ENCODE assay signal across 29 cellular contexts in the genomic region with DNA sequence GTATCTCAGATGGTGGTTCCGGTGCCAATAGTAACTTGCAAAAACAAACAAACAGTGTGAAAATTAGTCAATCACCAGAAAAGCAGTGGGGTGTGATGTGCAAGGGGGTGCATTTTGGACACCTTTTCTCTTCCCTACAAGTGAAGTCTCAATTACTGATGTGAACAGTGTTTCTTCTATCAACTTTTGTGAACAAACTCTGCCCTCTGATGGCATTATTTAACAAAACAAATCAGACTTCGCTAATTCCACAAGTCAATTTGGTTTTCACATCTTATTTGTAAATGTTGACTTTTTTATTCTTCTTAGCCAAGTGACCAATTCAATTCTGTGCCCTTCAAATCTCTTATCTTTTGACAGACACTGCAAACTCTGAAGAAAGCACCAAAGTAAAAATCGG.
DNase-seq lines count a peak whose midpoint lies in the region; ATAC-seq, FAIRE-seq and TF ChIP-seq lines count a peak whose summit lies in the region.
"Had no signal": no experiment of that assay in that cellular context is flagged by ENCODE, and none has a peak within 500 bp of the region (broad histone marks: within the 10 kb centered on the region; RNA-seq: fewer than 3 reads in every experiment).

No MANE protein-coding gene starts in this region.

- CTCF ChIA-PET in HepG2 (lab: Yijun Ruan, JAX; ENCODE audit: low intra/inter-chr PET ratio, low total read pairs) = no interaction called here
- CTCF ChIA-PET in PC-9 (lab: Charles Lee) = no interaction called here

- H3K27me3 ChIP-seq in liver (ENCODE audit: control insufficient read depth in 4 of 4, insufficient read depth in 4 of 4, low read length in 3 of 4) = no peaks in the 10 kb centered on the region
- H3K27me3 ChIP-seq in HepG2 (ENCODE audit: control insufficient read depth in 1 of 2, insufficient read depth in 2 of 2, low read length in 2 of 2) = peaks cover 0 to 2% of the 10 kb centered on the region in 2 experiments; a peak in 1 of 5 replicates
- H3K27me3 ChIP-seq in RWPE2 (ENCODE audit: insufficient read depth, poor library complexity, severe bottlenecking) = no peaks in the 10 kb centered on the region
- no peaks in the 10 kb centered on the region for H3K27me3 ChIP-seq in PC-9 (ENCODE audit: insufficient read depth, low read depth)
- no peaks in the 10 kb centered on the region for H3K27me3 ChIP-seq in body of pancreas
- H3K27me3 ChIP-seq: neural progenitor cell, suprapubic skin had no signal

- TF ChIP-seq POLR2A in HepG2 (IDR thresholded peaks at IDR 0.05; ENCODE audit: insufficient read depth in 1 of 2, low read depth in 2 of 2, low read length in 2 of 2) (no peak), body of pancreas (IDR thresholded peaks at IDR 0.05) (no peak)

- no peak for TF ChIP-seq CTCF in liver (IDR thresholded peaks at IDR 0.05; ENCODE audit: low read depth, low read length, missing input control)
- TF ChIP-seq CTCF in HepG2 (CRISPR knock-in tag; IDR thresholded peaks at IDR 0.05) = no peak
- peak; percentile 6 for TF ChIP-seq CTCF in RWPE2 (IDR thresholded peaks at IDR 0.05; ENCODE audit: poor library complexity, severe bottlenecking)
- TF ChIP-seq CTCF in epithelial cell of esophagus (IDR thresholded peaks at IDR 0.05; ENCODE audit: insufficient read depth, low read depth, low read length, missing control alignments) = no peak
- TF ChIP-seq CTCF in PC-9 (conservative IDR thresholded peaks at IDR 0.05) = no peak
- no peak for TF ChIP-seq CTCF in body of pancreas (IDR thresholded peaks at IDR 0.05)

- H3K27ac ChIP-seq in liver (ENCODE audit: low read depth in 1 of 2, low read length in 2 of 2) (no peak overlapping the region), HepG2 (ENCODE audit: extremely low read length, insufficient read depth, low read length) (no peak overlapping the region), RWPE2 (ENCODE audit: poor library complexity, severe bottlenecking) (no peak overlapping the region), PC-9 (no peak overlapping the region), body of pancreas (no peak overlapping the region)
- H3K27ac ChIP-seq: epithelial cell of prostate, KMS-11, neural progenitor cell, prostate gland, RWPE1, suprapubic skin had no signal

- H3K9ac ChIP-seq in liver (ENCODE audit: low read depth in 1 of 2, low read length in 2 of 2) (no peak overlapping the region), HepG2 (ENCODE audit: insufficient read depth, low read depth, low read length) (no peak overlapping the region)
- H3K9ac ChIP-seq: KMS-11, neural progenitor cell had no signal

- BruUV-seq in HepG2 (replicated peaks; lab: Mats Ljungman, UMichigan) (no TSS peak), PC-9 (replicated peaks; lab: Mats Ljungman, UMichigan) (no TSS peak)

- H3K4me1 ChIP-seq in liver (ENCODE audit: control insufficient read depth in 4 of 4, insufficient read depth in 4 of 4, low read length in 3 of 4) (no peaks in the 10 kb centered on the region), HepG2 (ENCODE audit: insufficient read depth, low read length) (peaks cover 21% of the 10 kb centered on the region; the same call in 1 of the 2 replicates), RWPE2 (ENCODE audit: insufficient read depth, poor library complexity, severe bottlenecking) (no peaks in the 10 kb centered on the region), PC-9 (replicated peaks; ENCODE audit: insufficient read depth) (no peaks in the 10 kb centered on the region), body of pancreas (no peaks in the 10 kb centered on the region)
- H3K4me1 ChIP-seq: prostate gland, suprapubic skin had no signal

- no peak overlapping the region for H3K4me3 ChIP-seq in liver (ENCODE audit: low read depth in 1 of 3, low read length in 3 of 3)
- H3K4me3 ChIP-seq in HepG2 (replicated peaks in 1 of 3; ENCODE audit: insufficient read depth in 1 of 3, low read depth in 2 of 3, low read length in 3 of 3) = no peak overlapping the region
- no peak overlapping the region for H3K4me3 ChIP-seq in RWPE2 (ENCODE audit: severe bottlenecking)
- H3K4me3 ChIP-seq in epithelial cell of esophagus (ENCODE audit: low read length) = no peak overlapping the region
- no peak overlapping the region for H3K4me3 ChIP-seq in PC-9
- no peak overlapping the region for H3K4me3 ChIP-seq in body of pancreas
- H3K4me3 ChIP-seq: mucosa of descending colon, neural progenitor cell, prostate gland, suprapubic skin had no signal

- no peak overlapping the region for H2AFZ ChIP-seq in HepG2 (ENCODE audit: low read length)
- H2AFZ ChIP-seq in PC-9 = no peak overlapping the region
- H2AFZ ChIP-seq: neural progenitor cell had no signal

- WGBS in liver = 41% methylated on average over 3 of the region's 3 CpGs
- 31% methylated on average over 3 of the region's 3 CpGs for WGBS in HepG2 (ENCODE audit: low lambda C conversion rate)
- 36 to 38% methylated on average over 3 of the region's 3 CpGs for WGBS in body of pancreas, 2 donors

- H3K4me2 ChIP-seq in HepG2 (ENCODE audit: low read depth, low read length) (no peak overlapping the region), PC-9 (no peak overlapping the region)
- H3K4me2 ChIP-seq: KMS-11, neural progenitor cell had no signal

- TF ChIP-seq EP300 in HepG2 (IDR thresholded peaks at IDR 0.05; ENCODE audit: low read depth in 2 of 2, low read length in 2 of 2) = no peak
- TF ChIP-seq EP300 in HepG2 (CRISPR knock-in tag; IDR thresholded peaks at IDR 0.05; ENCODE audit: borderline replicate concordance) = no peak

- in situ Hi-C loops in HepG2 (cut with HindIII; ENCODE audit: extremely low pct_ligation_motif_present, low pct_unique_long_range_greater_than_20kb) = loop anchor here (10.0 kb wide), 1 partner anchor 214 kb away; the partner anchor contains the start of gene UST

- DNase-seq in HepG2 (ENCODE audit: low spot score) = no peak
- DNase-seq in RWPE2 (ENCODE audit: low spot score) = no peak
- DNase-seq in epithelial cell of esophagus (ENCODE audit: low read depth) = peak; percentile 20
- DNase-seq in PC-9 = no peak
- DNase-seq in DMS 273 (lab: John Stamatoyannopoulos, UW; ENCODE audit: unreplicated experiment) = no peak
- DNase-seq in NCI-H82 (lab: John Stamatoyannopoulos, UW) = no peak
- no peak for DNase-seq in body of pancreas
- DNase-seq: activated CD4-positive, alpha-beta T cell treated with anti-CD3 and anti-CD28 coated beads for 36 hours; activated naive CD4-positive, alpha-beta T cell treated with Interleukin-2 at 50 U/mL for 16 hours; activated T-cell treated with anti-CD3 and anti-CD28 coated beads, Interleukin-2, amount 50 U/mL, for 48 hours; amniotic stem cell; caudate nucleus; hippocampal formation; left ventricle myocardium superior; mucosa of descending colon; NCI-H1092; NCI-H1930; NCI-H446; SW 1271 had no signal

- POLR2A ChIA-PET in HepG2 (lab: Yijun Ruan, JAX) = no interaction called here
- POLR2A ChIA-PET in PC-9 (lab: Charles Lee; ENCODE audit: unreplicated experiment) = no interaction called here

- H3K79me2 ChIP-seq in HepG2 (ENCODE audit: insufficient read depth, low read length) (no peaks in the 10 kb centered on the region), PC-9 (ENCODE audit: low read depth) (no peaks in the 10 kb centered on the region)

- H3K36me3 ChIP-seq in liver (ENCODE audit: control insufficient read depth in 4 of 4, insufficient read depth in 3 of 4, low read depth in 1 of 4, low read length in 3 of 4) (no peaks in the 10 kb centered on the region), HepG2 (replicated peaks in 1 of 2; ENCODE audit: control insufficient read depth in 1 of 2, insufficient read depth in 2 of 2, low read length in 2 of 2) (no peaks in the 10 kb centered on the region), RWPE2 (ENCODE audit: low read depth) (no peaks in the 10 kb centered on the region), PC-9 (ENCODE audit: low read depth) (no peaks in the 10 kb centered on the region), body of pancreas (replicated peaks in 1 of 2; ENCODE audit: insufficient read depth in 1 of 2, low read depth in 2 of 2) (no peaks in the 10 kb centered on the region)
- H3K36me3 ChIP-seq: neural progenitor cell, prostate gland had no signal

- peak; percentile 44 to 56 for TF ChIP-seq RAD21 in liver (IDR thresholded peaks at IDR 0.05)
- no peak for TF ChIP-seq RAD21 in HepG2 (CRISPR knock-in tag; IDR thresholded peaks at IDR 0.05)

- H4K20me1 ChIP-seq in HepG2 (ENCODE audit: insufficient read depth, low read length) (no peaks in the 10 kb centered on the region), PC-9 (ENCODE audit: insufficient read depth) (no peaks in the 10 kb centered on the region)

- intact Hi-C loops in HepG2 (cut with micrococcal nuclease; ENCODE audit: unreplicated experiment) = no loop called here
- intact Hi-C loops in PC-9 (cut with micrococcal nuclease; ENCODE audit: unreplicated experiment) = no loop called here
- intact Hi-C loops in body of pancreas (cut with DNase I) = no loop called here

- H3K9me2 ChIP-seq in PC-9 (ENCODE audit: insufficient read depth) = no peaks in the 10 kb centered on the region

- H3K9me3 ChIP-seq in liver (ENCODE audit: control insufficient read depth in 4 of 4, low read length in 3 of 4) (no peaks in the 10 kb centered on the region), HepG2 (ENCODE audit: low read length) (no peaks in the 10 kb centered on the region), RWPE2 (ENCODE audit: severe bottlenecking) (no peaks in the 10 kb centered on the region), PC-9 (ENCODE audit: insufficient read depth, low read depth) (no peaks in the 10 kb centered on the region), body of pancreas (no peaks in the 10 kb centered on the region)
- H3K9me3 ChIP-seq: mucosa of descending colon, prostate gland, suprapubic skin had no signal

- H3F3A ChIP-seq in PC-9 (ENCODE audit: insufficient read depth, low read depth) = no peaks in the 10 kb centered on the region

- no peak for FAIRE-seq in HepG2 (lab: Jason Lieb, UNC)
- FAIRE-seq: frontal cortex, HTR-8/SVneo, TTC549 had no signal

- ATAC-seq in HepG2 = no peak
- no peak for ATAC-seq in RWPE2 (ENCODE audit: low read depth)
- ATAC-seq in body of pancreas = no peak
- ATAC-seq: activated CD4-positive, alpha-beta T cell treated with anti-CD3 and anti-CD28 coated beads for 36 hours; left ventricle myocardium superior; mucosa of descending colon had no signal

TF ChIP-seq in liver, 16 proteins besides CTCF, POLR2A, EP300 and RAD21 (continues in another document):
- TF ChIP-seq HNF4A (conservative IDR thresholded peaks at IDR 0.05) (no peak), EGR1 (IDR thresholded peaks at IDR 0.05; ENCODE audit: low read depth in 2 of 2) (no peak)

TF ChIP-seq in HepG2, 621 proteins besides CTCF, POLR2A, EP300 and RAD21:
- TF ChIP-seq ATAD3A (CRISPR knock-in tag; IDR thresholded peaks at IDR 0.05) = no peak
